Comparison of ENCODE assay signal across 9 cellular contexts in the genomic region with DNA sequence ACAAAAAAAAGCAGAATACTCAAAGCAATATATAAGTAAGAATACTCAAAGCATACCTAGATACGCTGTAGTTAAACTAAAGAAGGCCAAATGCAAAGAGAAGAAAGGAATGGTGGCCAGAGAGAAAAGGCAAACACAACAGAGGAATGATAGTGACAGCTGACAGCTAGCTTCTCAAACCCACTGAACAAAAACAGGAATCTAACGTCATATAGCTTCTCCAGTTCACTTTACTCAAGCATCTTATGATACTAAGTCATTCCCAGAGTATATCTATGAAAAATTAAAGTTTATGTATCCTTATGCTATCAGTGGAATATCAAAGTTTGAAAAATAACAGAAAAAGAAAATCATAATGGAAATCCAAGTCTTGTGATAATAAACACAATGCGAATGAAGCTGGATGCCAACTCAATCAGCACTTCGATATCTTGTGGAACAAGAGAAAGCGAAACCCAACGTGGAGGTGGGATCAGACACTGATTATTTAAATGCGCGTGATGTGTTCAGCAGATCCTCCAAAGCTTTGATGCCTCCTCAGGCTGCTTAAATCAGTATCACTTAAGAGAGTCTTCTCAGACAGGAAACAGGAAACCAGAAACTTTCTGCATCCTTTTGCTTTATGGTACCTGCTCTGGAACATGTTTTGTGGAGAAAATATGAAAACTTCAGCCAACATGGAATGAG.
A peak's percentile ranks its signal among the peaks of the same experiment; 100 is the strongest.
DNase-seq lines count a peak whose midpoint lies in the region; ATAC-seq lines count a peak whose summit lies in the region.
"Had no signal": no experiment of that assay in that cellular context is flagged by ENCODE, and none has a peak within 500 bp of the region (broad histone marks: within the 10 kb centered on the region; RNA-seq: fewer than 3 reads in every experiment).

No MANE protein-coding gene starts in this region.

- H3K27ac Mint-ChIP-seq in stimulated activated naive B cell treated with anti-CD40 and anti-IgM and Interleukin-4, amounts not matched to agents 10 μg/mL and 1 μg/mL and 100 μg/mL, for 72 hours, result peak overlapping the region; percentile 70

- peak; percentile 50 for DNase-seq in activated effector memory CD4-positive, alpha-beta T cell treated with Interleukin-2 at 50 U/mL for 16 hours
- no peak for DNase-seq in stimulated activated naive B cell treated with anti-CD40 and anti-IgM and Interleukin-4, amounts not matched to agents 10 μg/mL and 1 μg/mL and 100 μg/mL, for 72 hours
- DNase-seq in left ventricle myocardium superior, result no peak
- DNase-seq in dedifferentiated amniotic fluid mesenchymal stem cell (ENCODE audit: extremely low spot score), result no peak
- no peak for DNase-seq in NCI-H82 (lab: John Stamatoyannopoulos, UW)
- DNase-seq in DMS153 (lab: John Stamatoyannopoulos, UW), result no peak
- DNase-seq: NCI-H446 had no signal

- H3K9me3 Mint-ChIP-seq in stimulated activated naive B cell treated with anti-CD40 and anti-IgM and Interleukin-4, amounts not matched to agents 10 μg/mL and 1 μg/mL and 100 μg/mL, for 72 hours, result peaks cover 7 to 16% of the 10 kb centered on the region in 2 donors

- intact Hi-C loops in left ventricle myocardium superior (cut with micrococcal nuclease), result no loop called here

- ATAC-seq in GM19395 (IDR thresholded peaks at IDR 0.05; ENCODE audit: unreplicated experiment), result peak; percentile 65
- peak; percentile 42 for ATAC-seq in HG03442 (IDR thresholded peaks at IDR 0.05; ENCODE audit: unreplicated experiment)
- ATAC-seq in stimulated activated naive B cell treated with anti-CD40 and anti-IgM and Interleukin-4, amounts not matched to agents 10 μg/mL and 1 μg/mL and 100 μg/mL, for 72 hours (replicated peaks), result peak; percentile 71 to 72
- ATAC-seq in left ventricle myocardium superior, result no peak

- no peaks in the 10 kb centered on the region for H3K27me3 Mint-ChIP-seq in stimulated activated naive B cell treated with anti-CD40 and anti-IgM and Interleukin-4, amounts not matched to agents 10 μg/mL and 1 μg/mL and 100 μg/mL, for 72 hours

- H3K36me3 Mint-ChIP-seq in stimulated activated naive B cell treated with anti-CD40 and anti-IgM and Interleukin-4, amounts not matched to agents 10 μg/mL and 1 μg/mL and 100 μg/mL, for 72 hours, result peaks cover 36 to 58% of the 10 kb centered on the region in 2 donors

- peaks cover 60 to 78% of the 10 kb centered on the region in 2 donors for H3K4me1 Mint-ChIP-seq in stimulated activated naive B cell treated with anti-CD40 and anti-IgM and Interleukin-4, amounts not matched to agents 10 μg/mL and 1 μg/mL and 100 μg/mL, for 72 hours

- H3K4me3 Mint-ChIP-seq in stimulated activated naive B cell treated with anti-CD40 and anti-IgM and Interleukin-4, amounts not matched to agents 10 μg/mL and 1 μg/mL and 100 μg/mL, for 72 hours, result peak overlapping the region; percentile 26 to 53
